32 cellular contexts compared by ENCODE assay signal in genomic region chr4:162911349-162911748, GRCh38.
"Had no signal": no experiment of that assay in that cellular context is flagged by ENCODE, and none has a peak within 500 bp of the region (broad histone marks: within the 10 kb centered on the region; RNA-seq: fewer than 3 reads in every experiment).

No MANE protein-coding gene starts in this region.

- H3K36me3 ChIP-seq: adrenal gland, ascending aorta, brain microvascular endothelial cell, breast epithelium, cardiac muscle cell had no signal

- H3K27me3 ChIP-seq: adrenal gland, ascending aorta, body of pancreas, brain microvascular endothelial cell, breast epithelium, cardiac muscle cell had no signal

- H3K9me3 ChIP-seq: adrenal gland had no signal

- DNase-seq: activated effector memory CD4-positive, alpha-beta T cell treated with anti-CD3 and anti-CD28 coated beads, Interleukin-2, amount 50 U/mL, for 16 hours; activated effector memory CD4-positive, alpha-beta T cell treated with Interleukin-2 at 50 U/mL for 16 hours; activated gamma-delta T cell; activated gamma-delta T cell treated with Interleukin-2 at 50 U/mL for 16 hours; activated naive CD4-positive, alpha-beta T cell; activated naive CD4-positive, alpha-beta T cell treated with anti-CD3 and anti-CD28 coated beads for 36 hours; activated naive CD4-positive, alpha-beta T cell treated with anti-CD3 and anti-CD28 coated beads, Interleukin-2, amount 10 ng/mL, durations not matched to agents 7 days and 5 days; activated naive CD4-positive, alpha-beta T cell treated with anti-CD3 and anti-CD28 coated beads, Interleukin-2, amount 50 U/mL, for 16 hours; activated naive CD4-positive, alpha-beta T cell treated with Interleukin-2 at 50 U/mL for 16 hours; activated naive CD8-positive, alpha-beta T cell treated with anti-CD3 and anti-CD28 coated beads for 36 hours; activated naive CD8-positive, alpha-beta T cell treated with anti-CD3 and anti-CD28 coated beads, Interleukin-2, amount 10 ng/mL, durations not matched to agents 7 days and 5 days; activated naive CD8-positive, alpha-beta T cell treated with anti-CD3 and anti-CD28 coated beads, Interleukin-2, amount 50 U/mL, for 24 hours; activated T-cell treated with anti-CD3 and anti-CD28 coated beads, Interleukin-2, amount 50 U/mL, for 4 hours; activated T-cell treated with anti-CD3 and anti-CD28 coated beads, Interleukin-2, amount 50 U/mL, for 48 hours; activated T-cell treated with anti-CD3 and anti-CD28 coated beads, Interleukin-2, amount 50 U/mL, for 72 hours; adrenal gland; amniotic stem cell; amygdala; anterior cingulate cortex; aorta; body of pancreas; brain microvascular endothelial cell; caudate nucleus; central memory CD4-positive, alpha-beta T cell; cerebellar nuclear complex had no signal

- H3K27ac ChIP-seq: adrenal gland, ascending aorta, body of pancreas, brain microvascular endothelial cell, breast epithelium, cardiac muscle cell had no signal

- H3K4me3 ChIP-seq: adrenal gland, ascending aorta, body of pancreas, breast epithelium, cardiac muscle cell had no signal

- H3K4me1 ChIP-seq: adrenal gland, ascending aorta, body of pancreas, breast epithelium had no signal

- FAIRE-seq: astrocyte, bronchial epithelial cell had no signal

- ATAC-seq: activated naive CD4-positive, alpha-beta T cell treated with anti-CD3 and anti-CD28 coated beads, Interleukin-2, amount 50 U/mL, for 72 hours; activated naive CD8-positive, alpha-beta T cell treated with anti-CD3 and anti-CD28 coated beads, Interleukin-2, amount 50 U/mL, for 24 hours; activated T-cell treated with anti-CD3 and anti-CD28 coated beads, Interleukin-2, amount 50 U/mL, for 4 hours; activated T-cell treated with anti-CD3 and anti-CD28 coated beads, Interleukin-2, amount 50 U/mL, for 72 hours; activated T-helper 17 cell treated with anti-CD3 and anti-CD28 coated beads, Interleukin-2, amount 50 U/mL, for 72 hours; body of pancreas had no signal
